Comparison of ENCODE assay signal across 8 cellular contexts in the genomic region with DNA sequence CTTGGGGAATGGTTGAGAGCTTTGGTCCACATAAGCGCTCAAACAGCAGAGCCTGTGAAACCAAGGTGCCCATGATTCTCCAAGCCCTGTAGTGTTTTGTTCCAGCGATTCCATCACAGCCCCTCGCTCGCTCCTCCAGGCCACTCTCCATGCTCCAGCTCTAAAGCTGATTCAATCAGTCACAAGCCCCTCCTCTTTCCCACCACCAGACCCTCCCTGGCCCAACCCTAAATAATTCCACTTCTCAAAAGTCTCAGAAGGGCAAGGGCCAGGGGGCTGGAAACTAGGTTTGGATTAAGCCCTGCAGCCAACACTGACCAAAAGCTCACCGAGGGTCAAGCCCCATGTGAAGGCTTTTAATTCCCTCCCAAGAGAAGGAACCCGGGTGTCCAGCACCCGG. TPM values are rescaled to one million over a fixed set of nuclear protein-coding genes. Genes with fewer than 3 reads are reported as not detected.
DNase-seq lines count a peak whose midpoint lies in the region; ATAC-seq and TF ChIP-seq lines count a peak whose summit lies in the region.

No MANE protein-coding gene starts in this region.

- intact Hi-C loops in PC-3 (cut with micrococcal nuclease): no loop called here

- H3K27ac ChIP-seq in PC-3 (ENCODE audit: low read length): no peak overlapping the region

- H3K4me1 Mint-ChIP-seq in progenitor cell of endocrine pancreas (ENCODE audit: low read depth): peaks cover 10% of the 10 kb centered on the region

- no peak overlapping the region for H3K9ac ChIP-seq in PC-3 (ENCODE audit: low read length)

- TSS peak; percentile 47 for BruUV-seq in PC-3 (replicated peaks; lab: Mats Ljungman, UMichigan)

- peaks cover 22% of the 10 kb centered on the region for H3K27me3 Mint-ChIP-seq in progenitor cell of endocrine pancreas

- no peak for ATAC-seq in PC-3
- no peak for ATAC-seq in GM21576 (IDR thresholded peaks at IDR 0.05; ENCODE audit: unreplicated experiment)
- ATAC-seq in HG02852 (IDR thresholded peaks at IDR 0.05; ENCODE audit: unreplicated experiment): no peak
- ATAC-seq in HG03175 (IDR thresholded peaks at IDR 0.05; ENCODE audit: unreplicated experiment): no peak

- no peaks in the 10 kb centered on the region for H3F3A ChIP-seq in PC-3 (ENCODE audit: low read length, unreplicated experiment)

- H3K27me3 ChIP-seq in PC-3 (ENCODE audit: low read length): no peaks in the 10 kb centered on the region

- peaks cover 2% of the 10 kb centered on the region for H3K36me3 Mint-ChIP-seq in progenitor cell of endocrine pancreas (ENCODE audit: insufficient read depth)

- H3K9me3 ChIP-seq in PC-3 (ENCODE audit: low read length): no peaks in the 10 kb centered on the region

- peaks cover 11% of the 10 kb centered on the region for H3K4me1 ChIP-seq in PC-3 (ENCODE audit: insufficient read depth, low read length)

- no peak overlapping the region for H2AFZ ChIP-seq in PC-3 (ENCODE audit: low read length)

- TF ChIP-seq CTCF in GM12864 (IDR thresholded peaks at IDR 0.05; ENCODE audit: low read depth, low read length, missing control alignments): no peak
- no peak for TF ChIP-seq CTCF in PC-3 (conservative IDR thresholded peaks at IDR 0.05; ENCODE audit: low read depth, low read length)
- no peak for TF ChIP-seq CTCF in epithelial cell of proximal tubule (conservative IDR thresholded peaks at IDR 0.05; ENCODE audit: low read depth, low read length)
- TF ChIP-seq CTCF in progenitor cell of endocrine pancreas (IDR thresholded peaks at IDR 0.05; ENCODE audit: unreplicated experiment): no peak

- no peak overlapping the region for H3K27ac Mint-ChIP-seq in progenitor cell of endocrine pancreas

- H3K4me3 Mint-ChIP-seq in progenitor cell of endocrine pancreas (ENCODE audit: low read depth): peak overlapping the region; percentile 29

- H3K79me2 ChIP-seq in PC-3 (ENCODE audit: low read length): peaks cover 28% of the 10 kb centered on the region

- no peaks in the 10 kb centered on the region for H3K9me3 Mint-ChIP-seq in progenitor cell of endocrine pancreas (ENCODE audit: low read depth)

- DNase-seq in GM12864 (ENCODE audit: low read depth): no peak
- DNase-seq in PC-3: no peak
- no peak for DNase-seq in epithelial cell of proximal tubule (ENCODE audit: low read depth)
- no peak for DNase-seq in progenitor cell of endocrine pancreas (ENCODE audit: low spot score, unreplicated experiment)
- DNase-seq in medulla oblongata (ENCODE audit: extremely low spot score): no peak

- H3K4me3 ChIP-seq in GM12864 (ENCODE audit: low read depth, low read length): peak overlapping the region; percentile 92
- H3K4me3 ChIP-seq in PC-3 (ENCODE audit: low read length): peak overlapping the region; percentile 66
- peak overlapping the region; percentile 20 for H3K4me3 ChIP-seq in epithelial cell of proximal tubule (ENCODE audit: low read depth, low read length)

- CTCF ChIA-PET in PC-3 (lab: Charles Lee): interaction anchor here (0.6 to 0.7 kb wide), 3 partner anchors 60 to 1346 kb away, joined by 4 to 5 read pairs (median 4); no protein-coding TSS in a partner anchor

- peak overlapping the region; percentile 97 for H3K4me2 ChIP-seq in PC-3 (ENCODE audit: low read length)

- no peaks in the 10 kb centered on the region for H3K36me3 ChIP-seq in PC-3 (ENCODE audit: low read depth, low read length)

- no peaks in the 10 kb centered on the region for H4K20me1 ChIP-seq in PC-3 (ENCODE audit: low read length)

- no peaks in the 10 kb centered on the region for H3K9me2 ChIP-seq in PC-3 (replicated peaks; ENCODE audit: low read length)

- POLR2A ChIA-PET in PC-3 (lab: Charles Lee; ENCODE audit: unreplicated experiment): no interaction called here

RNA-seq across cellular contexts. Expression of a gene that starts 1.5 kb away (rescaled TPM):
- total RNA-seq in PC-3 (2014; rRNA removed) (0.52 and 2.4 TPM in 2 replicates), epithelial cell of proximal tubule (1.7 and 3.0 TPM in 2 replicates), progenitor cell of endocrine pancreas (1.1 and 1.3 TPM in 2 replicates)

RNA-seq across cellular contexts. Expression of a gene that starts 4.3 kb away (rescaled TPM):
- total RNA-seq in PC-3 (2014; rRNA removed): 22.3 and 35.5 TPM in 2 replicates
- 38.2 and 58.2 TPM in 2 replicates for total RNA-seq in epithelial cell of proximal tubule
- 29.8 and 39.4 TPM in 2 replicates for total RNA-seq in progenitor cell of endocrine pancreas

RNA-seq across cellular contexts. Expression of a gene that starts 18.2 kb away (rescaled TPM):
- total RNA-seq in PC-3 (2014; rRNA removed) (37.0 and 46.4 TPM in 2 replicates), epithelial cell of proximal tubule (42.5 and 64.0 TPM in 2 replicates), progenitor cell of endocrine pancreas (44.8 and 45.8 TPM in 2 replicates)

RNA-seq across cellular contexts. Expression of a gene that starts 35.9 kb away (rescaled TPM):
- total RNA-seq in PC-3 (2014; rRNA removed): 32.3 and 38.9 TPM in 2 replicates
- total RNA-seq in epithelial cell of proximal tubule: 38.8 and 58.1 TPM in 2 replicates
- total RNA-seq in progenitor cell of endocrine pancreas: 111 and 123 TPM in 2 replicates

Comparison
In these comparisons a context has a peak if more than half of its experiments do, and no peak if none do; other contexts are left out.
1. H3K4me3 ChIP-seq: peak in every context shown above with its lines; median percentile 92 in GM12864; 66 in PC-3; 20 in epithelial cell of proximal tubule.